ENCODE assay signal across 29 cellular contexts in the genomic region with DNA sequence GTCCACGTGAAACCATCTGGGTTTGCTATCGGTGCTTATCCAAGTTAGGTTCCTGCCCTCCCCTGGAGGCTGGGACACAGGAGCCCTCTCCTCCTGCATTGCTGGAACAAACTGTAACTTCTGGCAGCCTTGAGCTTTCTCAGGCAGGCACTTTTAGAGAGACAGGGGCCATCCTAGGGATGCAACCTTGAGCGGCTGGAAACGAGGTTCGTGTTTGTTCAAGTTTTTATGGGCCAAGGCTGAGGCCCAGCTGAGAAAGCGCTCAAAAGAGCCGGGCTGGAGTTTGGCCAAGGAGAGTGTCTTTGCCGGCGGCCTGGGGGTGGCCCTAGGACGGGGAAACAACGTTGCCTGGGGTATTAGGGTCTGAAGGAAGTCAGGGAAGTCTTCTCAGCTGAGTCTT. TPM values are rescaled to one million over a fixed set of nuclear protein-coding genes. Genes with fewer than 3 reads are reported as not detected.
DNase-seq lines count a peak whose midpoint lies in the region; ATAC-seq, FAIRE-seq and TF ChIP-seq lines count a peak whose summit lies in the region.
"Had no signal": no experiment of that assay in that cellular context is flagged by ENCODE, and none has a peak within 500 bp of the region (broad histone marks: within the 10 kb centered on the region; RNA-seq: fewer than 3 reads in every experiment).

No MANE protein-coding gene starts in this region.

- H3K27me3 ChIP-seq in heart right ventricle (peaks cover 0 to 39% (median 31%) of the 10 kb centered on the region in 7 donors), testis (no peaks in the 10 kb centered on the region)
- peaks cover 18% of the 10 kb centered on the region for H3K27me3 ChIP-seq in CD4-positive, alpha-beta T cell (ENCODE audit: control insufficient read depth, insufficient read depth, low read length)

- no peak for ATAC-seq in heart right ventricle
- no peak for ATAC-seq in CD4-positive, alpha-beta T cell (ENCODE audit: poor library complexity)
- no peak for ATAC-seq in stimulated activated effector memory CD8-positive, alpha-beta T cell treated with anti-CD3 and anti-CD28 coated beads, Interleukin-12 subunit alpha, Interleukin-12 subunit beta, amount 100 ng/mL, for 72 hours
- ATAC-seq: A549, HCT116 had no signal

- intact Hi-C loops in cardiac septum (cut with DNase I) (no loop called here), heart right ventricle (cut with DNase I) (no loop called here), testis (cut with DNase I; ENCODE audit: low total_unique reads) (no loop called here)
- intact Hi-C loops in CD4-positive, alpha-beta T cell (cut with DNase I, micrococcal nuclease): no loop called here

- FAIRE-seq in GM19239 (lab: Jason Lieb, UNC): no peak
- FAIRE-seq: A549, GM12891, GM18507 had no signal

- CTCF ChIA-PET in CD4-positive, alpha-beta T cell (lab: Charles Lee): no interaction called here

- no peaks in the 10 kb centered on the region for H3K9me3 ChIP-seq in heart right ventricle
- no peaks in the 10 kb centered on the region for H3K9me3 ChIP-seq in testis
- no peaks in the 10 kb centered on the region for H3K9me3 ChIP-seq in CD4-positive, alpha-beta T cell (ENCODE audit: control insufficient read depth, low read length)
- H3K9me3 ChIP-seq: A549; BE2C; BLaER1 treated with 17β-estradiol and CSF1 and Interleukin-3, amounts not matched to agents 10 nM and 100 nM had no signal

- no peak for TF ChIP-seq CTCF in heart right ventricle (IDR thresholded peaks at IDR 0.05)
- no peak for TF ChIP-seq CTCF in chondrocyte (IDR thresholded peaks at IDR 0.05)
- no peak for TF ChIP-seq CTCF in testis (IDR thresholded peaks at IDR 0.05)
- TF ChIP-seq CTCF in CD4-positive, alpha-beta T cell (IDR thresholded peaks at IDR 0.05): no peak

- DNase-seq in cardiac septum (ENCODE audit: low spot score) (peak; percentile 36), heart right ventricle (no peak), chondrocyte (ENCODE audit: low spot score) (peak; percentile 13), mesenteric fat pad (ENCODE audit: low spot score) (peak; percentile 57), testis (peak; percentile 78), GM19239 (ENCODE audit: insufficient read length, low spot score) (no peak)
- no peak for DNase-seq in CD4-positive, alpha-beta T cell
- no peak for DNase-seq in stimulated activated effector memory CD8-positive, alpha-beta T cell treated with anti-CD3 and anti-CD28 coated beads, Interleukin-12 subunit alpha, Interleukin-12 subunit beta, amount 100 ng/mL, for 72 hours (ENCODE audit: low spot score in 2 of 2)
- DNase-seq: 8988T; ACHN; AML-193; BE2C; Calu3; CD4-positive, alpha-beta memory T cell; COR-L47; DMS53; DMS79 treated with DMSO at 0.1 percent for 48 hours; GF-D8; GM23248; H9 had no signal

- H3K36me3 ChIP-seq in heart right ventricle (no peaks in the 10 kb centered on the region), testis (ENCODE audit: low read depth, missing control alignments) (no peaks in the 10 kb centered on the region)
- H3K36me3 ChIP-seq: BE2C; BLaER1 treated with 17β-estradiol and CSF1 and Interleukin-3, amounts not matched to agents 10 nM and 100 nM had no signal

- no peak overlapping the region for H3K4me3 Mint-ChIP-seq in chondrocyte (ENCODE audit: unreplicated experiment)
- no peak overlapping the region for H3K4me3 Mint-ChIP-seq in CD4-positive, alpha-beta T cell
- no peak overlapping the region for H3K4me3 Mint-ChIP-seq in stimulated activated effector memory CD8-positive, alpha-beta T cell treated with anti-CD3 and anti-CD28 coated beads, Interleukin-12 subunit alpha, Interleukin-12 subunit beta, amount 100 ng/mL, for 72 hours
- H3K4me3 Mint-ChIP-seq: CD14-positive monocyte; CD4-positive, alpha-beta memory T cell; H9 had no signal

- H3K36me3 Mint-ChIP-seq in chondrocyte (ENCODE audit: low read depth): no peaks in the 10 kb centered on the region
- H3K36me3 Mint-ChIP-seq in CD4-positive, alpha-beta T cell (ENCODE audit: low read depth): no peaks in the 10 kb centered on the region
- no peaks in the 10 kb centered on the region for H3K36me3 Mint-ChIP-seq in stimulated activated effector memory CD8-positive, alpha-beta T cell treated with anti-CD3 and anti-CD28 coated beads, Interleukin-12 subunit alpha, Interleukin-12 subunit beta, amount 100 ng/mL, for 72 hours
- H3K36me3 Mint-ChIP-seq: CD14-positive monocyte; CD4-positive, alpha-beta memory T cell had no signal

- H3K4me1 ChIP-seq in heart right ventricle: no peaks in the 10 kb centered on the region
- peaks cover 20% of the 10 kb centered on the region for H3K4me1 ChIP-seq in testis
- H3K4me1 ChIP-seq: A549; BE2C; BLaER1 treated with 17β-estradiol and CSF1 and Interleukin-3, amounts not matched to agents 10 nM and 100 nM had no signal

- H3K4me1 Mint-ChIP-seq in chondrocyte (ENCODE audit: low read depth): no peaks in the 10 kb centered on the region
- H3K4me1 Mint-ChIP-seq in CD4-positive, alpha-beta T cell (ENCODE audit: low read depth): no peaks in the 10 kb centered on the region
- H3K4me1 Mint-ChIP-seq in stimulated activated effector memory CD8-positive, alpha-beta T cell treated with anti-CD3 and anti-CD28 coated beads, Interleukin-12 subunit alpha, Interleukin-12 subunit beta, amount 100 ng/mL, for 72 hours: peaks cover 5% of the 10 kb centered on the region
- H3K4me1 Mint-ChIP-seq: CD14-positive monocyte; CD4-positive, alpha-beta memory T cell; H9 had no signal

- POLR2A ChIA-PET in CD4-positive, alpha-beta T cell (lab: Charles Lee): no interaction called here

- H3K27ac ChIP-seq in heart right ventricle (no peak overlapping the region), testis (peak overlapping the region; percentile 24 to 25)
- H3K27ac ChIP-seq in CD4-positive, alpha-beta T cell (ENCODE audit: low read depth, low read length): no peak overlapping the region
- H3K27ac ChIP-seq: A549; BLaER1 treated with 17β-estradiol and CSF1 and Interleukin-3, amounts not matched to agents 10 nM and 100 nM; GM23248 had no signal

- 62 to 64% methylated on average over 11 of the region's 11 CpGs for whole genome bisulfite sequencing in heart right ventricle, 2 donors
- 30 to 37% methylated on average over 11 of the region's 11 CpGs for WGBS in testis, 2 donors

- no peaks in the 10 kb centered on the region for H3K9me3 Mint-ChIP-seq in chondrocyte (ENCODE audit: low read depth)
- no peaks in the 10 kb centered on the region for H3K9me3 Mint-ChIP-seq in CD4-positive, alpha-beta T cell
- H3K9me3 Mint-ChIP-seq in stimulated activated effector memory CD8-positive, alpha-beta T cell treated with anti-CD3 and anti-CD28 coated beads, Interleukin-12 subunit alpha, Interleukin-12 subunit beta, amount 100 ng/mL, for 72 hours: no peaks in the 10 kb centered on the region
- H3K9me3 Mint-ChIP-seq: CD4-positive, alpha-beta memory T cell; H9 had no signal

- TF ChIP-seq POLR2A in testis (IDR thresholded peaks at IDR 0.05): no peak

- peaks cover 20% of the 10 kb centered on the region for H3K27me3 Mint-ChIP-seq in chondrocyte (ENCODE audit: low read depth)
- H3K27me3 Mint-ChIP-seq in CD4-positive, alpha-beta T cell: peaks cover 31% of the 10 kb centered on the region

- H3K4me3 ChIP-seq in heart right ventricle (no peak overlapping the region), testis (no peak overlapping the region)
- H3K4me3 ChIP-seq: A549; BLaER1 treated with 17β-estradiol and CSF1 and Interleukin-3, amounts not matched to agents 10 nM and 100 nM; GM23248 had no signal

- no peak overlapping the region for H3K27ac Mint-ChIP-seq in chondrocyte (ENCODE audit: unreplicated experiment)
- no peak overlapping the region for H3K27ac Mint-ChIP-seq in CD4-positive, alpha-beta T cell
- no peak overlapping the region for H3K27ac Mint-ChIP-seq in stimulated activated effector memory CD8-positive, alpha-beta T cell treated with anti-CD3 and anti-CD28 coated beads, Interleukin-12 subunit alpha, Interleukin-12 subunit beta, amount 100 ng/mL, for 72 hours
- H3K27ac Mint-ChIP-seq: CD14-positive monocyte; CD4-positive, alpha-beta memory T cell; H9 had no signal

RNA-seq across cellular contexts. Expression of a gene that starts 5.5 kb away (rescaled TPM):
- not detected for total RNA-seq in cardiac septum
- not detected for total RNA-seq in heart right ventricle
- polyA plus RNA-seq in heart right ventricle: not detected
- not detected in 3 replicates for total RNA-seq in chondrocyte
- total RNA-seq in mesenteric fat pad: not detected
- 10 to 100 TPM; 21.6 to 32.0 TPM for total RNA-seq in testis
- polyA plus RNA-seq in testis (ENCODE audit: insufficient read depth, low read depth, low replicate concordance): 20.4 TPM
- not detected for total RNA-seq in CD4-positive, alpha-beta T cell
- total RNA-seq: Calu3; CD4-positive, alpha-beta memory T cell; Daoy; G401; GM23248; H4 had no signal
- polyA plus RNA-seq: A549; CD14-positive monocyte; CD4-positive, alpha-beta memory T cell; GM23248 had no signal

Comparison
In these comparisons a context has a peak if more than half of its experiments do, and no peak if none do; other contexts are left out.
1. DNase-seq: peak in cardiac septum (single experiment), chondrocyte (single experiment), mesenteric fat pad (single experiment) and testis (single experiment); none in heart right ventricle (0 of 2), GM19239 (single experiment), CD4-positive, alpha-beta T cell (0 of 10) and stimulated activated effector memory CD8-positive, alpha-beta T cell treated with anti-CD3 and anti-CD28 coated beads, Interleukin-12 subunit alpha, Interleukin-12 subunit beta, amount 100 ng/mL, for 72 hours (0 of 2).
2. H3K27ac ChIP-seq: peak in testis (2 of 2); none in heart right ventricle (0 of 10) and CD4-positive, alpha-beta T cell (single experiment).
3. RNA of a gene that starts 5.5 kb away (total RNA-seq): 21.6 to 32.0 TPM in testis; not detected in cardiac septum (single experiment), not detected in heart right ventricle, not detected in chondrocyte, not detected in mesenteric fat pad (single experiment) and not detected in CD4-positive, alpha-beta T cell; every median in the first group is over 10 times any median in the second.